ENCODE assay signal across 13 cellular contexts in genomic region chr13:27617801-27618411, GRCh38. TPM values are rescaled to one million over a fixed set of nuclear protein-coding genes. Genes with fewer than 3 reads are reported as not detected.
A peak's percentile ranks its signal among the peaks of the same experiment; 100 is the strongest.
DNase-seq lines count a peak whose midpoint lies in the region; ATAC-seq and TF ChIP-seq lines count a peak whose summit lies in the region.
"Had no signal": no experiment of that assay in that cellular context is flagged by ENCODE, and none has a peak within 500 bp of the region (broad histone marks: within the 10 kb centered on the region; RNA-seq: fewer than 3 reads in every experiment).

No MANE protein-coding gene starts in this region.

- no peak for ATAC-seq in GM18519 (IDR thresholded peaks at IDR 0.05; ENCODE audit: low FRiP score, unreplicated experiment)
- ATAC-seq: natural killer cell had no signal

- H4K20me1 ChIP-seq in OCI-LY3 (ENCODE audit: insufficient read depth, low read length) (peaks cover 52% of the 10 kb centered on the region), neural progenitor cell (ENCODE audit: low read depth) (peaks cover 32% of the 10 kb centered on the region)

- H3K9me3 ChIP-seq in Caco-2 (peaks cover 20% of the 10 kb centered on the region), OCI-LY3 (ENCODE audit: insufficient read depth, low read length) (peaks cover 8% of the 10 kb centered on the region; the same call in 1 of the 2 replicates), neural progenitor cell (ENCODE audit: low read depth) (no peaks in the 10 kb centered on the region)

- peak overlapping the region; percentile 87 for H3K4me2 ChIP-seq in OCI-LY3 (ENCODE audit: low read length)
- H3K4me2 ChIP-seq in neural progenitor cell: peak overlapping the region; percentile 9

- 0 out of 2 replicates have a peak, but pooled peaks cover 3% of the 10 kb centered on the region for H3K36me3 ChIP-seq in Caco-2 (ENCODE audit: control insufficient read depth, insufficient read depth, low read length)
- peaks cover 27% of the 10 kb centered on the region for H3K36me3 ChIP-seq in OCI-LY3 (replicated peaks; ENCODE audit: low read depth, low read length)
- peaks cover under 1% of the 10 kb centered on the region for H3K36me3 ChIP-seq in neural progenitor cell

- H3F3A ChIP-seq in neural progenitor cell (ENCODE audit: low read depth): peaks cover 20% of the 10 kb centered on the region

- H3K27ac ChIP-seq in OCI-LY3 (ENCODE audit: low read length) (no peak overlapping the region), neural progenitor cell (no peak overlapping the region)

- H3K79me2 ChIP-seq in OCI-LY3 (ENCODE audit: low read length): peaks cover 95% of the 10 kb centered on the region
- H3K79me2 ChIP-seq in neural progenitor cell (ENCODE audit: low read depth): peaks cover 82% of the 10 kb centered on the region

- H3K36me3 Mint-ChIP-seq in Caco-2 (ENCODE audit: insufficient read depth, unreplicated experiment): peaks cover 42% of the 10 kb centered on the region
- peaks cover 8% of the 10 kb centered on the region for H3K36me3 Mint-ChIP-seq in endothelial cell (ENCODE audit: low read depth, unreplicated experiment)
- peaks cover 9% of the 10 kb centered on the region for H3K36me3 Mint-ChIP-seq in neural progenitor cell
- peaks cover 14% of the 10 kb centered on the region for H3K36me3 Mint-ChIP-seq in activated CD4-positive, alpha-beta memory T cell treated with anti-CD3 and anti-CD28 coated beads for 36 hours
- H3K36me3 Mint-ChIP-seq: natural killer cell had no signal

- no peak overlapping the region for H3K9ac ChIP-seq in OCI-LY3 (ENCODE audit: low read length)
- no peak overlapping the region for H3K9ac ChIP-seq in neural progenitor cell

- peak overlapping the region; percentile 47 for H3K27ac Mint-ChIP-seq in Caco-2 (ENCODE audit: unreplicated experiment)
- H3K27ac Mint-ChIP-seq in endothelial cell (ENCODE audit: unreplicated experiment): no peak overlapping the region
- no peak overlapping the region for H3K27ac Mint-ChIP-seq in neural progenitor cell
- H3K27ac Mint-ChIP-seq in activated CD4-positive, alpha-beta memory T cell treated with anti-CD3 and anti-CD28 coated beads for 36 hours: no peak overlapping the region
- H3K27ac Mint-ChIP-seq: natural killer cell had no signal

- H3K9me3 Mint-ChIP-seq in Caco-2 (ENCODE audit: unreplicated experiment): no peaks in the 10 kb centered on the region
- no peaks in the 10 kb centered on the region for H3K9me3 Mint-ChIP-seq in endothelial cell (ENCODE audit: unreplicated experiment)
- peaks cover under 1% of the 10 kb centered on the region for H3K9me3 Mint-ChIP-seq in neural progenitor cell
- peaks cover 2% of the 10 kb centered on the region for H3K9me3 Mint-ChIP-seq in activated CD4-positive, alpha-beta memory T cell treated with anti-CD3 and anti-CD28 coated beads for 36 hours
- H3K9me3 Mint-ChIP-seq: natural killer cell had no signal

- no TSS peak for BruUV-seq in Caco-2 (replicated peaks; lab: Mats Ljungman, UMichigan)

- no peak overlapping the region for H2AFZ ChIP-seq in OCI-LY3 (ENCODE audit: low read depth, low read length)
- H2AFZ ChIP-seq in neural progenitor cell (replicated peaks): no peak overlapping the region

- H3K4me3 Mint-ChIP-seq in Caco-2 (ENCODE audit: unreplicated experiment) (peak overlapping the region; percentile 99), endothelial cell (ENCODE audit: unreplicated experiment) (peak overlapping the region; percentile 54), neural progenitor cell (no peak overlapping the region)
- no peak overlapping the region for H3K4me3 Mint-ChIP-seq in activated CD4-positive, alpha-beta memory T cell treated with anti-CD3 and anti-CD28 coated beads for 36 hours

- intact Hi-C loops in Caco-2 (cut with micrococcal nuclease; ENCODE audit: unreplicated experiment): no loop called here
- intact Hi-C loops in activated CD4-positive, alpha-beta memory T cell treated with anti-CD3 and anti-CD28 coated beads for 36 hours (cut with micrococcal nuclease): no loop called here

- CTCF ChIA-PET in Caco-2 (lab: Charles Lee) (interaction anchor here (0.6 to 1.6 kb wide), 3 partner anchors 209 to 671 kb away, joined by 3 to 4 read pairs (median 4); no protein-coding TSS in a partner anchor), GM10248 (lab: Yijun Ruan, JAX) (interaction anchor here (1.7 kb wide), 1 partner anchor 144 kb away, joined by 3 read pairs; no protein-coding TSS in a partner anchor)
- CTCF ChIA-PET in activated CD4-positive, alpha-beta memory T cell treated with anti-CD3 and anti-CD28 coated beads for 36 hours (lab: Charles Lee): no interaction called here

- H3K4me1 Mint-ChIP-seq in Caco-2 (ENCODE audit: low read depth, unreplicated experiment) (peaks cover 32% of the 10 kb centered on the region), endothelial cell (ENCODE audit: unreplicated experiment) (peaks cover 35% of the 10 kb centered on the region), neural progenitor cell (peaks cover 22% of the 10 kb centered on the region)
- peaks cover 37% of the 10 kb centered on the region for H3K4me1 Mint-ChIP-seq in activated CD4-positive, alpha-beta memory T cell treated with anti-CD3 and anti-CD28 coated beads for 36 hours (ENCODE audit: low read depth)

- no peaks in the 10 kb centered on the region for H3K27me3 Mint-ChIP-seq in Caco-2 (ENCODE audit: insufficient read depth, unreplicated experiment)
- peaks cover 20% of the 10 kb centered on the region for H3K27me3 Mint-ChIP-seq in endothelial cell (ENCODE audit: unreplicated experiment)
- peaks cover 10% of the 10 kb centered on the region for H3K27me3 Mint-ChIP-seq in neural progenitor cell (ENCODE audit: insufficient read depth, low read depth)
- H3K27me3 Mint-ChIP-seq in activated CD4-positive, alpha-beta memory T cell treated with anti-CD3 and anti-CD28 coated beads for 36 hours: no peaks in the 10 kb centered on the region

- H3K4me1 ChIP-seq in Caco-2 (peaks cover 37% of the 10 kb centered on the region), OCI-LY3 (ENCODE audit: low read length) (peaks cover 22% of the 10 kb centered on the region), neural progenitor cell (peaks cover 20% of the 10 kb centered on the region)

- peak in 1 of 2 experiments; percentile 27 for DNase-seq in Caco-2
- DNase-seq in endothelial cell (ENCODE audit: low spot score): no peak
- no peak for DNase-seq in neural progenitor cell (ENCODE audit: low spot score)
- DNase-seq in GDM1 (lab: John Stamatoyannopoulos, UW): no peak
- DNase-seq in GM10248 (ENCODE audit: extremely low spot score): no peak
- DNase-seq in activated CD4-positive, alpha-beta memory T cell treated with anti-CD3 and anti-CD28 coated beads for 36 hours: no peak
- DNase-seq: activated CD8-positive, alpha-beta memory T cell treated with anti-CD3 and anti-CD28 coated beads, Interleukin-2, amount 50 U/mL, for 4 hours; COR-L47; islet precursor cell; natural killer cell; NCI-H510A treated with DMSO at 0.1 percent for 48 hours had no signal

- TF ChIP-seq CTCF in Caco-2 (IDR thresholded peaks at IDR 0.05; ENCODE audit: insufficient read depth in 1 of 2, low read depth in 1 of 2, low read length in 1 of 2, severe bottlenecking in 1 of 2, unreplicated experiment in 1 of 2) (no peak), OCI-LY3 (IDR thresholded peaks at IDR 0.05; ENCODE audit: low read depth, low read length) (no peak), endothelial cell (IDR thresholded peaks at IDR 0.05; ENCODE audit: unreplicated experiment) (no peak), neural progenitor cell (IDR thresholded peaks at IDR 0.05) (no peak), GM10248 (IDR thresholded peaks at IDR 0.05; ENCODE audit: control extremely low read depth, extremely low read depth, low read depth, missing control alignments) (no peak)

- POLR2A ChIA-PET in Caco-2 (lab: Charles Lee): interaction anchor here (1.7 to 3.2 kb wide), 2 partner anchors 11 to 166 kb away, joined by 4 to 13 read pairs; no protein-coding TSS in a partner anchor
- POLR2A ChIA-PET in GM10248 (lab: Yijun Ruan, JAX): no interaction called here
- POLR2A ChIA-PET in activated CD4-positive, alpha-beta memory T cell treated with anti-CD3 and anti-CD28 coated beads for 36 hours (lab: Charles Lee): no interaction called here

- H3K4me3 ChIP-seq in Caco-2 (ENCODE audit: low read depth, low read length) (0 out of 2 replicates have a peak overlapping the region, but pooled peaks have one; percentile 7), OCI-LY3 (ENCODE audit: low read length) (no peak overlapping the region), neural progenitor cell (no peak overlapping the region)

- H3K27me3 ChIP-seq in Caco-2 (replicated peaks; ENCODE audit: control insufficient read depth, insufficient read depth, low read length): no peaks in the 10 kb centered on the region
- H3K27me3 ChIP-seq in OCI-LY3 (ENCODE audit: low read depth, low read length): no peaks in the 10 kb centered on the region
- H3K27me3 ChIP-seq in neural progenitor cell: no peaks in the 10 kb centered on the region

RNA-seq across cellular contexts. Expression of gene LNX2, which starts 2.4 kb away (rescaled TPM):
- total RNA-seq in Caco-2 (2022) (23.8 and 24.4 TPM in 2 replicates), endothelial cell (ENCODE audit: unreplicated experiment) (14.0 TPM), neural progenitor cell (ENCODE audit: low replicate concordance) (12.5 and 15.1 TPM in 2 replicates)
- total RNA-seq in activated CD4-positive, alpha-beta memory T cell treated with anti-CD3 and anti-CD28 coated beads for 36 hours: 1 to 10 TPM; 5.0 to 5.4 TPM

RNA-seq across cellular contexts. Expression of gene POLR1D, which starts 3.8 kb away (rescaled TPM):
- 198 and 201 TPM in 2 replicates for total RNA-seq in Caco-2 (2022)
- 167 TPM for total RNA-seq in endothelial cell (ENCODE audit: unreplicated experiment)
- 106 and 120 TPM in 2 replicates for total RNA-seq in neural progenitor cell (ENCODE audit: low replicate concordance)
- 100 to 1,000 TPM; 114 to 118 TPM for total RNA-seq in activated CD4-positive, alpha-beta memory T cell treated with anti-CD3 and anti-CD28 coated beads for 36 hours

Comparison
In these comparisons a context has a peak if more than half of its experiments do, and no peak if none do; other contexts are left out.
1. H3K4me3 Mint-ChIP-seq: peak in Caco-2 (single experiment) and endothelial cell (single experiment); none in neural progenitor cell (single experiment) and activated CD4-positive, alpha-beta memory T cell treated with anti-CD3 and anti-CD28 coated beads for 36 hours (single experiment).